ENCODE assay signal across 8 cellular contexts in the genomic region with DNA sequence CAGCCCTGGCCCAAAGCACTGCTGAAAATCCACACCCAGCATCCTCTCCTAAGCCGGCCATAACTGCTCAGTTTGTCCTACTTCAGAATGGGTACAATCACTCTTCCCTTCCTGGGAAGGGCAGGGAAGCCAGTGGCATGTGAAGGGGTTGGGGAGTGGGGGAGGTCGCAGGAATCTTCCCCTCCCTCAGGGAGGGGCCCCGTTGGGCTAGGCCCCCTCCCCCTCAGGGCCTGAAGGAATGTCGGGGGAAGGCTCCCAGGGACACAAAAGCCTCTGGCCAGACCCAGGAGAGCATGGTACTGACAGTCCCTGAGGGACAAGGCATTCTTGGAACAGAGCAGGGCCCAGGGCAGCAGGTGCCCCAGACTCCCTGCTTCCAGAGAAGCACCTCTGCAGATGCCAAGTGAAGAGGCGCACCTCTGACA. TPM values are rescaled to one million over a fixed set of nuclear protein-coding genes. Genes with fewer than 3 reads are reported as not detected.
DNase-seq lines count a peak whose midpoint lies in the region; ATAC-seq and TF ChIP-seq lines count a peak whose summit lies in the region.

No MANE protein-coding gene starts in this region.

- peak overlapping the region; percentile 85 to 95 (median 91) for H3K27ac Mint-ChIP-seq in naive thymus-derived CD4-positive, alpha-beta T cell

- H3K9me3 ChIP-seq in naive thymus-derived CD4-positive, alpha-beta T cell (ENCODE audit: control insufficient read depth in 2 of 3, low read length in 3 of 3) = no peaks in the 10 kb centered on the region

- POLR2A ChIA-PET in BJ (lab: Charles Lee) = interaction anchor here (0.6 kb wide), 2 partner anchors 283 to 284 kb away, joined by 3 to 5 read pairs; partner anchors contain the start of gene KDM4A
- POLR2A ChIA-PET in naive thymus-derived CD4-positive, alpha-beta T cell (lab: Charles Lee) = interaction anchor here (1.1 kb wide), 1 partner anchor 9 kb away, joined by 3 read pairs; no protein-coding TSS in a partner anchor

- H3K4me3 ChIP-seq in BJ (ENCODE audit: low read depth, low read length) (peak overlapping the region; percentile 82), LNCaP clone FGC (ENCODE audit: low read depth, low read length) (peak overlapping the region; percentile 84), dorsolateral prefrontal cortex (peak overlapping the region; percentile 50 to 94 (median 81))
- peak overlapping the region; percentile 66 for H3K4me3 ChIP-seq in naive thymus-derived CD4-positive, alpha-beta T cell (ENCODE audit: low read length)

- H3K27ac ChIP-seq in dorsolateral prefrontal cortex = peak overlapping the region; percentile 23 to 98 (median 94)
- peak overlapping the region; percentile 90 for H3K27ac ChIP-seq in naive thymus-derived CD4-positive, alpha-beta T cell (ENCODE audit: low read depth, low read length)

- H3K4me1 Mint-ChIP-seq in naive thymus-derived CD4-positive, alpha-beta T cell = peaks cover 24 to 59% (median 41%) of the 10 kb centered on the region in 7 donors

- CTCF ChIA-PET in BJ (lab: Yijun Ruan, JAX) = no interaction called here
- CTCF ChIA-PET in naive thymus-derived CD4-positive, alpha-beta T cell (lab: Charles Lee) = interaction anchor here (0.6 kb wide), 1 partner anchor 279 kb away, joined by 3 read pairs; no protein-coding TSS in a partner anchor

- H3K36me3 Mint-ChIP-seq in naive thymus-derived CD4-positive, alpha-beta T cell = peaks cover 5 to 44% (median 13%) of the 10 kb centered on the region in 5 donors

- H3K9me3 Mint-ChIP-seq in naive thymus-derived CD4-positive, alpha-beta T cell = no peaks in the 10 kb centered on the region

- ATAC-seq in naive thymus-derived CD4-positive, alpha-beta T cell = no peak

- H3K27me3 ChIP-seq in BJ (ENCODE audit: control insufficient read depth, insufficient read depth, low read length) (no peaks in the 10 kb centered on the region), dorsolateral prefrontal cortex (no peaks in the 10 kb centered on the region)
- no peaks in the 10 kb centered on the region for H3K27me3 ChIP-seq in naive thymus-derived CD4-positive, alpha-beta T cell (ENCODE audit: control insufficient read depth in 2 of 2, insufficient read depth in 2 of 2, low read length in 2 of 2)

- DNase-seq in BJ (ENCODE audit: low read depth) = no peak
- DNase-seq in LNCaP clone FGC (ENCODE audit: low read depth) = no peak
- DNase-seq in dorsolateral prefrontal cortex = no peak
- no peak for DNase-seq in naive thymus-derived CD4-positive, alpha-beta T cell
- DNase-seq in central memory CD4-positive, alpha-beta T cell = no peak
- no peak for DNase-seq in NK-92 treated with Interleukin-12 subunit alpha and Interleukin-12 subunit beta, amount 100 ng/mL, for 24 hours (lab: John Stamatoyannopoulos, UW)
- DNase-seq in mesenteric fat pad (ENCODE audit: low spot score) = no peak
- DNase-seq in NCI-H2227 treated with DMSO at 0.1 percent for 48 hours (lab: John Stamatoyannopoulos, UW) = no peak

- peak overlapping the region; percentile 85 to 97 (median 90) for H3K4me3 Mint-ChIP-seq in naive thymus-derived CD4-positive, alpha-beta T cell

- no peaks in the 10 kb centered on the region for H3K27me3 Mint-ChIP-seq in naive thymus-derived CD4-positive, alpha-beta T cell

- peaks cover 20% of the 10 kb centered on the region for H3K36me3 ChIP-seq in BJ (ENCODE audit: control insufficient read depth, insufficient read depth, low read length)
- peaks cover 10 to 38% (median 10%) of the 10 kb centered on the region in 3 experiments for H3K36me3 ChIP-seq in naive thymus-derived CD4-positive, alpha-beta T cell (ENCODE audit: control insufficient read depth in 2 of 3, insufficient read depth in 3 of 3, low read length in 3 of 3)

- H3K4me1 ChIP-seq in naive thymus-derived CD4-positive, alpha-beta T cell (ENCODE audit: control insufficient read depth in 2 of 2, insufficient read depth in 2 of 2, low read length in 2 of 2) = peaks cover 13 to 22% of the 10 kb centered on the region in 2 donors

- intact Hi-C loops in dorsolateral prefrontal cortex (cut with DNase I) = loop anchor here (5.0 kb wide), 3 partner anchors 49 to 129 kb away; no protein-coding TSS in a partner anchor
- intact Hi-C loops in naive thymus-derived CD4-positive, alpha-beta T cell (cut with micrococcal nuclease) = loop anchor here (5.0 to 10.0 kb wide), 6 partner anchors 86 to 846 kb away; partner anchors contain the start of genes HYI (in 2 of the 2), ATP6V0B (in 1 of the 2), B4GALT2 (in 1 of the 2) and DMAP1 (in 1 of the 2)

- TF ChIP-seq CTCF in BJ (IDR thresholded peaks at IDR 0.05; ENCODE audit: insufficient read depth, low read depth, low read length) (no peak), LNCaP clone FGC (IDR thresholded peaks at IDR 0.05; ENCODE audit: control insufficient read depth, extremely low read depth, insufficient read depth) (no peak), dorsolateral prefrontal cortex (IDR thresholded peaks at IDR 0.05 in 54 of 56, conservative IDR thresholded peaks at IDR 0.05 in 2 of 56; ENCODE audit: low read depth in 1 of 56, partially characterized antibody in 56 of 56) (no peak)

RNA-seq across cellular contexts. Expression of gene ELOVL1, which starts 1.2 kb away (rescaled TPM):
- polyA plus RNA-seq in BJ (2011; rRNA removed) = 263 and 287 TPM in 2 replicates
- 82.3 and 130 TPM in 2 replicates for polyA minus RNA-seq in BJ (2011; rRNA and poly(A)+ RNA removed)
- total RNA-seq in dorsolateral prefrontal cortex (100 to 1,000 TPM in 29 of 120 experiments, 10 to 100 TPM in 91; 27.1 to 291 (median 70.1) TPM), mesenteric fat pad (149 TPM)
- total RNA-seq in naive thymus-derived CD4-positive, alpha-beta T cell = 10 to 100 TPM; 25.9 to 65.3 (median 32.3) TPM
- 10 to 100 TPM; 46.8 to 55.1 TPM for polyA plus RNA-seq in naive thymus-derived CD4-positive, alpha-beta T cell

RNA-seq across cellular contexts. Expression of gene CDC20, which starts 7.8 kb away (rescaled TPM):
- 58.4 and 107 TPM in 2 replicates for polyA plus RNA-seq in BJ (2011; rRNA removed)
- 72.8 and 96.5 TPM in 2 replicates for polyA minus RNA-seq in BJ (2011; rRNA and poly(A)+ RNA removed)
- 1 to 10 TPM in 73 of 120 experiments, under 1 TPM in 34, not detected in 13; 0.32 to 6.8 (median 1.5) TPM for total RNA-seq in dorsolateral prefrontal cortex
- 100 to 1,000 TPM in 1 of 5 experiments, 1 to 10 TPM in 1, under 1 TPM in 3; 0.38 to 101 (median 0.78) TPM for total RNA-seq in naive thymus-derived CD4-positive, alpha-beta T cell
- not detected for polyA plus RNA-seq in naive thymus-derived CD4-positive, alpha-beta T cell
- 4.9 TPM for total RNA-seq in mesenteric fat pad

RNA-seq across cellular contexts. Expression of gene MED8, which starts 23.0 kb away (rescaled TPM):
- polyA plus RNA-seq in BJ (2011; rRNA removed) = 50.8 and 52.0 TPM in 2 replicates
- polyA minus RNA-seq in BJ (2011; rRNA and poly(A)+ RNA removed) = 22.4 and 23.6 TPM in 2 replicates
- 10 to 100 TPM; 24.8 to 43.7 (median 34.9) TPM for total RNA-seq in dorsolateral prefrontal cortex
- 10 to 100 TPM; 14.5 to 37.8 (median 30.1) TPM for total RNA-seq in naive thymus-derived CD4-positive, alpha-beta T cell
- polyA plus RNA-seq in naive thymus-derived CD4-positive, alpha-beta T cell = 10 to 100 TPM; 28.8 to 53.8 TPM
- total RNA-seq in mesenteric fat pad = 55.2 TPM

RNA-seq across cellular contexts. Expression of gene SZT2, which starts 23.1 kb away (rescaled TPM):
- 8.6 and 12.1 TPM in 2 replicates for polyA plus RNA-seq in BJ (2011; rRNA removed)
- 29.9 and 30.9 TPM in 2 replicates for polyA minus RNA-seq in BJ (2011; rRNA and poly(A)+ RNA removed)
- 100 to 1,000 TPM in 19 of 120 experiments, 10 to 100 TPM in 101; 48.6 to 133 (median 84.0) TPM for total RNA-seq in dorsolateral prefrontal cortex
- total RNA-seq in naive thymus-derived CD4-positive, alpha-beta T cell = 100 to 1,000 TPM in 4 of 5 experiments, 10 to 100 TPM in 1; 80.5 to 153 (median 131) TPM
- 1 to 10 TPM; 4.4 to 8.9 TPM for polyA plus RNA-seq in naive thymus-derived CD4-positive, alpha-beta T cell
- total RNA-seq in mesenteric fat pad = 65.3 TPM

RNA-seq across cellular contexts. Expression of gene MPL, which starts 29.0 kb away (rescaled TPM):
- not detected in 2 replicates for polyA plus RNA-seq in BJ (2011; rRNA removed)
- 0.67 TPM in 1 of 2 replicates, not detected in the other for polyA minus RNA-seq in BJ (2011; rRNA and poly(A)+ RNA removed)
- 1 to 10 TPM in 57 of 120 experiments, under 1 TPM in 47, not detected in 16; 0.23 to 3.6 (median 1.1) TPM for total RNA-seq in dorsolateral prefrontal cortex
- total RNA-seq in naive thymus-derived CD4-positive, alpha-beta T cell = under 1 TPM in 2 of 5 experiments, not detected in 3; 0.21 to 0.98 TPM
- polyA plus RNA-seq in naive thymus-derived CD4-positive, alpha-beta T cell = not detected
- total RNA-seq in mesenteric fat pad = 0.39 TPM
